Comparison of ENCODE assay signal across 8 cellular contexts in genomic region chr2:128734521-128735295, GRCh38.
DNase-seq lines count a peak whose midpoint lies in the region; ATAC-seq, FAIRE-seq and TF ChIP-seq lines count a peak whose summit lies in the region.

No MANE protein-coding gene starts in this region.

- no peak for FAIRE-seq in GM19239 (lab: Jason Lieb, UNC)

- 49 to 62% (median 53%) methylated on average over 34 to 37 of the region's 37 CpGs for WGBS in heart left ventricle, 4 donors

- TF ChIP-seq CTCF in heart left ventricle (IDR thresholded peaks at IDR 0.05) = no peak
- no peak for TF ChIP-seq CTCF in endothelial cell (IDR thresholded peaks at IDR 0.05; ENCODE audit: unreplicated experiment)
- no peak for TF ChIP-seq CTCF in coronary artery (IDR thresholded peaks at IDR 0.05)

- H3K9me3 Mint-ChIP-seq in endothelial cell (ENCODE audit: unreplicated experiment) = no peaks in the 10 kb centered on the region

- H3K36me3 Mint-ChIP-seq in endothelial cell (ENCODE audit: low read depth, unreplicated experiment) = no peaks in the 10 kb centered on the region

- no peak for TF ChIP-seq POLR2A in heart left ventricle (IDR thresholded peaks at IDR 0.05)

- H3K4me1 ChIP-seq in ACC112 (ENCODE audit: control insufficient read depth, insufficient read depth, low read length, unreplicated experiment) (peaks cover 38% of the 10 kb centered on the region), heart left ventricle (peaks cover 0 to 35% (median 20%) of the 10 kb centered on the region in 12 donors)

- peaks cover 13% of the 10 kb centered on the region for H3K4me1 Mint-ChIP-seq in endothelial cell (ENCODE audit: unreplicated experiment)

- H3K79me2 ChIP-seq in ACC112 (ENCODE audit: control insufficient read depth, insufficient read depth, low read length, unreplicated experiment) = no peaks in the 10 kb centered on the region

- H3K36me3 ChIP-seq in ACC112 (ENCODE audit: insufficient read depth, low read length) = no peaks in the 10 kb centered on the region
- H3K36me3 ChIP-seq in heart left ventricle = no peaks in the 10 kb centered on the region

- ATAC-seq in heart left ventricle (peak in 3 of 4 donors; percentile 32 to 51 (median 40)), GM21515 (IDR thresholded peaks at IDR 0.05; ENCODE audit: unreplicated experiment) (no peak)

- H3K4me3 Mint-ChIP-seq in endothelial cell (ENCODE audit: unreplicated experiment) = no peak overlapping the region

- H3K27ac ChIP-seq in ACC112 (ENCODE audit: low read depth, low read length) (peak overlapping the region; percentile 5; the same call in 1 of the 2 replicates), heart left ventricle (peak overlapping the region in 1 of 12 donors; percentile 53), coronary artery (no peak overlapping the region)

- no peak overlapping the region for H2AFZ ChIP-seq in ACC112 (ENCODE audit: low read length, unreplicated experiment)

- DNase-seq in GM19239 (ENCODE audit: insufficient read length, low spot score) (peak; percentile 23), NOMO-1 treated with DMSO at 0.1 percent for 48 hours (lab: John Stamatoyannopoulos, UW; ENCODE audit: unreplicated experiment) (peak; percentile 53), heart left ventricle (peak in 2 of 5 donors; percentile 22 to 65), endothelial cell (ENCODE audit: low spot score) (no peak), coronary artery (ENCODE audit: low spot score) (no peak), LoVo (ENCODE audit: low spot score) (no peak)

- peaks cover 0 to 7% (median 0%) of the 10 kb centered on the region in 12 donors for H3K9me3 ChIP-seq in heart left ventricle

- H3K4me3 ChIP-seq in ACC112 (ENCODE audit: low read depth, low read length) (no peak overlapping the region), heart left ventricle (no peak overlapping the region), coronary artery (no peak overlapping the region)

- H3K27ac Mint-ChIP-seq in endothelial cell (ENCODE audit: unreplicated experiment) = no peak overlapping the region

- H3K27me3 Mint-ChIP-seq in endothelial cell (ENCODE audit: unreplicated experiment) = peaks cover 4% of the 10 kb centered on the region

- intact Hi-C loops in heart left ventricle (cut with DNase I) = loop anchor here in 9 of 10 donors (5.0 to 10.0 kb wide), 6 partner anchors 410 to 1120 kb away; no protein-coding TSS in a partner anchor

- H3K27me3 ChIP-seq in ACC112 (ENCODE audit: insufficient read depth, low read length) = peaks cover 5% of the 10 kb centered on the region; the same call in 1 of the 2 replicates
- H3K27me3 ChIP-seq in heart left ventricle = peaks cover 0 to 6% (median 0%) of the 10 kb centered on the region in 9 donors

Comparison
In these comparisons a context has a peak if more than half of its experiments do, and no peak if none do; other contexts are left out.
1. DNase-seq: peak in GM19239 (single experiment) and NOMO-1 treated with DMSO at 0.1 percent for 48 hours (single experiment); none in endothelial cell (single experiment), coronary artery (single experiment) and LoVo (single experiment).